Comparison of ENCODE assay signal across 15 cellular contexts in genomic region chr11:59267196-59267595, GRCh38. TPM values are rescaled to one million over a fixed set of nuclear protein-coding genes. Genes with fewer than 3 reads are reported as not detected.
DNase-seq lines count a peak whose midpoint lies in the region; ATAC-seq and TF ChIP-seq lines count a peak whose summit lies in the region.
"Had no signal": no experiment of that assay in that cellular context is flagged by ENCODE, and none has a peak within 500 bp of the region (broad histone marks: within the 10 kb centered on the region; RNA-seq: fewer than 3 reads in every experiment).

No MANE protein-coding gene starts in this region.

- DNase-seq in left lobe of liver (ENCODE audit: low spot score): no peak
- DNase-seq in activated CD8-positive, alpha-beta memory T cell treated with anti-CD3 and anti-CD28 coated beads, Interleukin-2, amount 10 ng/mL, durations not matched to agents 7 days and 5 days: no peak
- no peak for DNase-seq in amniotic stem cell (lab: John Stamatoyannopoulos, UW)
- DNase-seq in WERI-Rb-1: no peak
- DNase-seq in smooth muscle cell (lab: John Stamatoyannopoulos, UW; ENCODE audit: unreplicated experiment): no peak
- DNase-seq: activated CD4-positive, alpha-beta T cell treated with anti-CD3 and anti-CD28 coated beads for 36 hours; amygdala; EL; NCI-H1417 had no signal

- H3K27ac ChIP-seq in WERI-Rb-1 (no peak overlapping the region), smooth muscle cell (ENCODE audit: low read depth) (no peak overlapping the region)
- H3K27ac ChIP-seq: parathyroid adenoma had no signal

- H3K27me3 ChIP-seq in WERI-Rb-1 (ENCODE audit: insufficient read depth, low read depth, severe bottlenecking): peaks cover 79% of the 10 kb centered on the region
- no peaks in the 10 kb centered on the region for H3K27me3 ChIP-seq in smooth muscle cell (ENCODE audit: low read depth)

- H3K27ac Mint-ChIP-seq in activated CD8-positive, alpha-beta memory T cell treated with anti-CD3 and anti-CD28 coated beads, Interleukin-2, amount 10 ng/mL, durations not matched to agents 7 days and 5 days: no peak overlapping the region
- H3K27ac Mint-ChIP-seq: activated CD4-positive, alpha-beta T cell treated with anti-CD3 and anti-CD28 coated beads for 36 hours had no signal

- 74% methylated on average over 4 of the region's 4 CpGs for WGBS in smooth muscle cell (ENCODE audit: low lambda C conversion rate)

- H3K4me1 Mint-ChIP-seq in activated CD8-positive, alpha-beta memory T cell treated with anti-CD3 and anti-CD28 coated beads, Interleukin-2, amount 10 ng/mL, durations not matched to agents 7 days and 5 days: no peaks in the 10 kb centered on the region

- H3K9me3 Mint-ChIP-seq in activated CD8-positive, alpha-beta memory T cell treated with anti-CD3 and anti-CD28 coated beads, Interleukin-2, amount 10 ng/mL, durations not matched to agents 7 days and 5 days (ENCODE audit: low read depth): no peaks in the 10 kb centered on the region

- H3K9me3 ChIP-seq in WERI-Rb-1 (ENCODE audit: severe bottlenecking) (no peaks in the 10 kb centered on the region), smooth muscle cell (replicated peaks; ENCODE audit: low read depth) (no peaks in the 10 kb centered on the region)

- H3K36me3 ChIP-seq in WERI-Rb-1 (no peaks in the 10 kb centered on the region), smooth muscle cell (ENCODE audit: low read depth) (no peaks in the 10 kb centered on the region)

- no peak overlapping the region for H2AFZ ChIP-seq in smooth muscle cell (ENCODE audit: low read depth)
- H2AFZ ChIP-seq: parathyroid adenoma had no signal

- no peak for TF ChIP-seq CTCF in WERI-Rb-1 (IDR thresholded peaks at IDR 0.05; ENCODE audit: low read depth, low read length)
- TF ChIP-seq CTCF in smooth muscle cell (IDR thresholded peaks at IDR 0.05; ENCODE audit: borderline replicate concordance, insufficient read depth, poor library complexity, severe bottlenecking): no peak

- no peaks in the 10 kb centered on the region for H3F3A ChIP-seq in smooth muscle cell (ENCODE audit: low read depth)

- H4K20me1 ChIP-seq in smooth muscle cell (ENCODE audit: low read depth): no peaks in the 10 kb centered on the region

- H3K4me3 Mint-ChIP-seq in activated CD8-positive, alpha-beta memory T cell treated with anti-CD3 and anti-CD28 coated beads, Interleukin-2, amount 10 ng/mL, durations not matched to agents 7 days and 5 days: no peak overlapping the region
- H3K4me3 Mint-ChIP-seq: activated CD4-positive, alpha-beta T cell treated with anti-CD3 and anti-CD28 coated beads for 36 hours had no signal

- ATAC-seq in GM18861 (IDR thresholded peaks at IDR 0.05; ENCODE audit: unreplicated experiment): peak; percentile 77
- ATAC-seq in GM21619 (IDR thresholded peaks at IDR 0.05; ENCODE audit: unreplicated experiment): peak; percentile 69
- peak; percentile 62 for ATAC-seq in HG03342 (IDR thresholded peaks at IDR 0.05; ENCODE audit: unreplicated experiment)
- ATAC-seq in left lobe of liver: peak; percentile 47
- no peak for ATAC-seq in activated CD8-positive, alpha-beta memory T cell treated with anti-CD3 and anti-CD28 coated beads, Interleukin-2, amount 10 ng/mL, durations not matched to agents 7 days and 5 days
- ATAC-seq: activated CD4-positive, alpha-beta T cell treated with anti-CD3 and anti-CD28 coated beads for 36 hours; Panc1 had no signal

- H3K4me2 ChIP-seq in smooth muscle cell: no peak overlapping the region

- H3K36me3 Mint-ChIP-seq in activated CD8-positive, alpha-beta memory T cell treated with anti-CD3 and anti-CD28 coated beads, Interleukin-2, amount 10 ng/mL, durations not matched to agents 7 days and 5 days: no peaks in the 10 kb centered on the region

- no peak overlapping the region for H3K9ac ChIP-seq in smooth muscle cell (ENCODE audit: low read depth)
- H3K9ac ChIP-seq: parathyroid adenoma had no signal

- H3K27me3 Mint-ChIP-seq in activated CD8-positive, alpha-beta memory T cell treated with anti-CD3 and anti-CD28 coated beads, Interleukin-2, amount 10 ng/mL, durations not matched to agents 7 days and 5 days: peaks cover 3% of the 10 kb centered on the region
- H3K27me3 Mint-ChIP-seq: activated CD4-positive, alpha-beta T cell treated with anti-CD3 and anti-CD28 coated beads for 36 hours had no signal

- no peaks in the 10 kb centered on the region for H3K4me1 ChIP-seq in smooth muscle cell (ENCODE audit: low read depth)
- H3K4me1 ChIP-seq: parathyroid adenoma had no signal

- H3K4me3 ChIP-seq in WERI-Rb-1 (ENCODE audit: low read depth, low read length) (no peak overlapping the region), smooth muscle cell (no peak overlapping the region)

- H3K79me2 ChIP-seq in smooth muscle cell (ENCODE audit: low read depth): no peaks in the 10 kb centered on the region
- H3K79me2 ChIP-seq: parathyroid adenoma had no signal

- CTCF ChIA-PET in activated CD8-positive, alpha-beta memory T cell treated with anti-CD3 and anti-CD28 coated beads, Interleukin-2, amount 10 ng/mL, durations not matched to agents 7 days and 5 days (lab: Charles Lee): no interaction called here

RNA-seq across cellular contexts. Expression of gene MPEG1, which starts 54.5 kb away (rescaled TPM):
- total RNA-seq in left lobe of liver (5.7 TPM), smooth muscle cell (0.13 TPM in 1 of 2 replicates, not detected in the other)
- total RNA-seq in activated CD8-positive, alpha-beta memory T cell treated with anti-CD3 and anti-CD28 coated beads, Interleukin-2, amount 10 ng/mL, durations not matched to agents 7 days and 5 days: not detected
- polyA plus RNA-seq in smooth muscle cell: 0.07 TPM in 1 of 2 replicates, not detected in the other
- total RNA-seq: activated CD4-positive, alpha-beta T cell treated with anti-CD3 and anti-CD28 coated beads for 36 hours; epithelial cell of proximal tubule had no signal
